ENCODE assay signal across 19 cellular contexts in genomic region chr2:164948540-164948939, GRCh38. TPM values are rescaled to one million over a fixed set of nuclear protein-coding genes. Genes with fewer than 3 reads are reported as not detected.
A peak's percentile ranks its signal among the peaks of the same experiment; 100 is the strongest.
DNase-seq lines count a peak whose midpoint lies in the region; ATAC-seq, FAIRE-seq and TF ChIP-seq lines count a peak whose summit lies in the region.
"Had no signal": no experiment of that assay in that cellular context is flagged by ENCODE, and none has a peak within 500 bp of the region (broad histone marks: within the 10 kb centered on the region; RNA-seq: fewer than 3 reads in every experiment).

No MANE protein-coding gene starts in this region.

- in situ Hi-C loops in KBM-7 (cut with MboI; ENCODE audit: low pct_unique_long_range_greater_than_20kb, low sequenced_read_pairs), result no loop called here

- no peak overlapping the region for H3K27ac ChIP-seq in astrocyte (ENCODE audit: low read depth, low read length)
- no peak overlapping the region for H3K27ac ChIP-seq in upper lobe of right lung
- H3K27ac ChIP-seq: BLaER1 had no signal

- no peaks in the 10 kb centered on the region for H3K9me3 ChIP-seq in astrocyte (ENCODE audit: insufficient read depth, low read depth, low read length)
- H3K9me3 ChIP-seq in upper lobe of right lung, result no peaks in the 10 kb centered on the region
- H3K9me3 ChIP-seq: BLaER1, HAP-1 had no signal

- peaks cover 3% of the 10 kb centered on the region for H3K27me3 Mint-ChIP-seq in astrocyte (ENCODE audit: low read depth, unreplicated experiment)

- H3K4me2 ChIP-seq in astrocyte (ENCODE audit: low read length), result no peak overlapping the region
- H3K4me2 ChIP-seq: BLaER1 had no signal

- H3K9ac ChIP-seq in astrocyte (ENCODE audit: low read length), result no peak overlapping the region
- H3K9ac ChIP-seq: BLaER1 had no signal

- no peak overlapping the region for H2AFZ ChIP-seq in astrocyte (ENCODE audit: low read depth, low read length)

- H3K9me3 Mint-ChIP-seq in astrocyte (ENCODE audit: unreplicated experiment), result no peaks in the 10 kb centered on the region

- H3K4me1 Mint-ChIP-seq in astrocyte (ENCODE audit: low read depth, unreplicated experiment), result no peaks in the 10 kb centered on the region

- H3K4me3 Mint-ChIP-seq in astrocyte (ENCODE audit: unreplicated experiment), result no peak overlapping the region

- peak overlapping the region; percentile 26 for H3K27ac Mint-ChIP-seq in astrocyte (ENCODE audit: unreplicated experiment)

- intact Hi-C loops in upper lobe of right lung (cut with DNase I), result no loop called here

- no peak for FAIRE-seq in astrocyte (lab: Jason Lieb, UNC)
- FAIRE-seq: HTR-8/SVneo, RCC 7860 had no signal

- ATAC-seq in upper lobe of right lung, result no peak
- ATAC-seq: SK-N-SH treated with all-trans-retinoic acid at 6 μM for 48 hours had no signal

- H4K20me1 ChIP-seq in astrocyte (ENCODE audit: insufficient read depth, low read length), result no peaks in the 10 kb centered on the region
- H4K20me1 ChIP-seq: BLaER1 had no signal

- H3K27me3 ChIP-seq in astrocyte (ENCODE audit: insufficient read depth, low read length) (peaks cover 2% of the 10 kb centered on the region), upper lobe of right lung (no peaks in the 10 kb centered on the region)
- H3K27me3 ChIP-seq: BLaER1 had no signal

- no peaks in the 10 kb centered on the region for H3K36me3 ChIP-seq in astrocyte (ENCODE audit: insufficient read depth, low read length)
- no peaks in the 10 kb centered on the region for H3K36me3 ChIP-seq in upper lobe of right lung
- H3K36me3 ChIP-seq: BLaER1, HAP-1 had no signal

- no peak for TF ChIP-seq CTCF in astrocyte (IDR thresholded peaks at IDR 0.05; ENCODE audit: insufficient read depth, low read depth, low read length)
- TF ChIP-seq CTCF in upper lobe of right lung (IDR thresholded peaks at IDR 0.05), result no peak

- H3K4me3 ChIP-seq in astrocyte (ENCODE audit: insufficient read depth, low read depth, low read length), result no peak overlapping the region
- H3K4me3 ChIP-seq in upper lobe of right lung, result no peak overlapping the region
- H3K4me3 ChIP-seq: BLaER1, HAP-1 had no signal

- no peaks in the 10 kb centered on the region for H3K79me2 ChIP-seq in astrocyte (ENCODE audit: insufficient read depth, low read length)

- DNase-seq in KBM-7 (peak; percentile 52), OCI-M1 (lab: John Stamatoyannopoulos, UW) (peak; percentile 75), astrocyte (ENCODE audit: low read depth) (no peak), cerebellum (ENCODE audit: low spot score) (no peak), NCI-H1105 treated with DMSO at 0.1 percent for 48 hours (lab: John Stamatoyannopoulos, UW) (no peak), upper lobe of right lung (no peak), H4 (ENCODE audit: low spot score) (no peak)
- DNase-seq: DMS 273 treated with DMSO at 0.1 percent for 48 hours, EL, NCI-H1092, NCI-H1694, NCI-H345, SHP77 had no signal

- no peaks in the 10 kb centered on the region for H3K36me3 Mint-ChIP-seq in astrocyte (ENCODE audit: low read depth, unreplicated experiment)

- H3K4me1 ChIP-seq in astrocyte (ENCODE audit: insufficient read depth, low read length) (no peaks in the 10 kb centered on the region), upper lobe of right lung (no peaks in the 10 kb centered on the region)
- H3K4me1 ChIP-seq: BLaER1 had no signal

RNA-seq across cellular contexts. Expression of gene SLC38A11, which starts 6.8 kb away (rescaled TPM):
- not detected in 2 replicates for total RNA-seq in astrocyte
- total RNA-seq in cerebellum, result 4.4 TPM
- total RNA-seq in upper lobe of right lung, result 0.41 TPM
- total RNA-seq in H4 (2014; rRNA removed; shearing (Covaris generic)), result not detected in 2 replicates
- total RNA-seq: MCF 10A had no signal

Comparison
In these comparisons a context has a peak if more than half of its experiments do, and no peak if none do; other contexts are left out.
1. DNase-seq: peak in KBM-7 (single experiment) and OCI-M1 (single experiment); none in astrocyte (single experiment), cerebellum (single experiment), NCI-H1105 treated with DMSO at 0.1 percent for 48 hours (single experiment), upper lobe of right lung (single experiment) and H4 (single experiment).